Comparison of ENCODE assay signal across 10 cellular contexts in genomic region chr2:105827351-105828096, GRCh38.
DNase-seq lines count a peak whose midpoint lies in the region; ATAC-seq, FAIRE-seq and TF ChIP-seq lines count a peak whose summit lies in the region.
"Had no signal": no experiment of that assay in that cellular context is flagged by ENCODE, and none has a peak within 500 bp of the region (broad histone marks: within the 10 kb centered on the region; RNA-seq: fewer than 3 reads in every experiment).

No MANE protein-coding gene starts in this region.

- no peak overlapping the region for H3K9ac ChIP-seq in IMR-90 (ENCODE audit: low read depth, low read length)

- peak overlapping the region; percentile 68 for H3K27ac Mint-ChIP-seq in activated CD4-positive, alpha-beta T cell treated with anti-CD3 and anti-CD28 coated beads for 36 hours
- H3K27ac Mint-ChIP-seq in activated T-helper 17 cell treated with anti-CD3 and anti-CD28 coated beads, Interleukin-2, amount 50 U/mL, for 72 hours = peak overlapping the region; percentile 74
- H3K27ac Mint-ChIP-seq in stimulated activated effector memory CD8-positive, alpha-beta T cell treated with anti-CD3 and anti-CD28 coated beads, Interleukin-12 subunit alpha, Interleukin-12 subunit beta, amount 100 ng/mL, for 72 hours = peak overlapping the region; percentile 84

- H4K91ac ChIP-seq in IMR-90 (ENCODE audit: insufficient read depth, low read depth, low read length) = no peak overlapping the region

- H2BK5ac ChIP-seq in IMR-90 (ENCODE audit: low read depth, low read length, poor library complexity, severe bottlenecking) = no peak overlapping the region

- H3K4me3 ChIP-seq in IMR-90 (ENCODE audit: insufficient read depth, low read depth, low read length) = no peak overlapping the region
- H3K4me3 ChIP-seq: skin epidermis had no signal

- H3K36me3 ChIP-seq in IMR-90 (ENCODE audit: control insufficient read depth, insufficient read depth, low read length) = no peaks in the 10 kb centered on the region

- CTCF ChIA-PET in activated CD4-positive, alpha-beta T cell treated with anti-CD3 and anti-CD28 coated beads for 36 hours (lab: Charles Lee) = no interaction called here
- CTCF ChIA-PET in IMR-90 (lab: Yijun Ruan, JAX) = no interaction called here

- H4K8ac ChIP-seq in IMR-90 (ENCODE audit: low read depth in 2 of 2, low read length in 2 of 2) = no peak overlapping the region

- H3K18ac ChIP-seq in IMR-90 (ENCODE audit: low read depth, low read length) = no peak overlapping the region

- ATAC-seq in activated CD4-positive, alpha-beta T cell treated with anti-CD3 and anti-CD28 coated beads for 36 hours = peak; percentile 92
- ATAC-seq in IMR-90 (ENCODE audit: low read depth) = no peak
- ATAC-seq in activated T-helper 17 cell treated with anti-CD3 and anti-CD28 coated beads, Interleukin-2, amount 50 U/mL, for 72 hours (replicated peaks) = peak; percentile 91
- ATAC-seq in stimulated activated effector memory CD8-positive, alpha-beta T cell treated with anti-CD3 and anti-CD28 coated beads, Interleukin-12 subunit alpha, Interleukin-12 subunit beta, amount 100 ng/mL, for 72 hours = peak; percentile 98
- ATAC-seq: Panc1 had no signal

- no peak overlapping the region for H3K4ac ChIP-seq in IMR-90 (ENCODE audit: low read depth, low read length)

- H3K27me3 ChIP-seq in IMR-90 (ENCODE audit: control insufficient read depth, insufficient read depth, low read length) = no peaks in the 10 kb centered on the region

- no CpG with 5 or more reads among the region's 1 CpG for WGBS in IMR-90 (ENCODE audit: extremely low coverage in 2 of 2, insufficient read length in 1 of 2), 2 experiments

- H3K4me2 ChIP-seq in IMR-90 (ENCODE audit: low read depth, low read length) = no peak overlapping the region

- dilution Hi-C loops in IMR-90 (cut with HindIII; ENCODE audit: low sequenced_read_pairs, unreplicated experiment) = no loop called here

- no TSS peak for BruUV-seq in IMR-90 (replicated peaks; lab: Mats Ljungman, UMichigan)

- H2BK15ac ChIP-seq in IMR-90 (ENCODE audit: low read depth, low read length) = no peak overlapping the region

- in situ Hi-C loops in IMR-90 (cut with MboI; ENCODE audit: low sequenced_read_pairs) = no loop called here

- no peak overlapping the region for H3K4me3 Mint-ChIP-seq in activated CD4-positive, alpha-beta T cell treated with anti-CD3 and anti-CD28 coated beads for 36 hours
- H3K4me3 Mint-ChIP-seq in activated T-helper 17 cell treated with anti-CD3 and anti-CD28 coated beads, Interleukin-2, amount 50 U/mL, for 72 hours = peak overlapping the region; percentile 29
- H3K4me3 Mint-ChIP-seq in stimulated activated effector memory CD8-positive, alpha-beta T cell treated with anti-CD3 and anti-CD28 coated beads, Interleukin-12 subunit alpha, Interleukin-12 subunit beta, amount 100 ng/mL, for 72 hours = no peak overlapping the region

- H3K27ac ChIP-seq in IMR-90 (ENCODE audit: insufficient read depth, low read length) (no peak overlapping the region), substantia nigra (ENCODE audit: low read depth, low read length, poor library complexity, severe bottlenecking) (no peak overlapping the region)

- TF ChIP-seq RAD21 in IMR-90 (IDR thresholded peaks at IDR 0.05; ENCODE audit: low read length) = no peak

- POLR2A ChIA-PET in activated CD4-positive, alpha-beta T cell treated with anti-CD3 and anti-CD28 coated beads for 36 hours (lab: Charles Lee) = no interaction called here
- POLR2A ChIA-PET in IMR-90 (lab: Charles Lee; ENCODE audit: unreplicated experiment) = no interaction called here

- no peak for DNase-seq in activated CD4-positive, alpha-beta T cell treated with anti-CD3 and anti-CD28 coated beads for 36 hours
- DNase-seq in activated CD4-positive, alpha-beta T cell treated with anti-CD3 and anti-CD28 coated beads for 4 hours = no peak
- DNase-seq in IMR-90 = no peak
- no peak for DNase-seq in stimulated activated effector memory CD8-positive, alpha-beta T cell treated with anti-CD3 and anti-CD28 coated beads, Interleukin-12 subunit alpha, Interleukin-12 subunit beta, amount 100 ng/mL, for 72 hours (ENCODE audit: low spot score in 2 of 2)
- no peak for DNase-seq in HTR-8/SVneo (ENCODE audit: insufficient read length, low spot score)
- DNase-seq in NCI-H187 treated with DMSO at 0.1 percent for 48 hours (lab: John Stamatoyannopoulos, UW) = no peak
- no peak for DNase-seq in substantia nigra (lab: John Stamatoyannopoulos, UW)

- peaks cover 29 to 52% of the 10 kb centered on the region in 2 experiments for H3K79me1 ChIP-seq in IMR-90 (ENCODE audit: low read depth in 1 of 2, low read length in 2 of 2)

- H3K9me3 ChIP-seq in IMR-90 (ENCODE audit: control insufficient read depth, insufficient read depth, low read length) = no peaks in the 10 kb centered on the region; the same call in none of the 2 replicates

- no peak for FAIRE-seq in HTR-8/SVneo (lab: Jason Lieb, UNC)

- H2AK9ac ChIP-seq in IMR-90 (replicated peaks; ENCODE audit: low read depth, low read length, poor library complexity) = no peak overlapping the region

- no peak for TF ChIP-seq CTCF in IMR-90 (conservative IDR thresholded peaks at IDR 0.05; ENCODE audit: low read depth, low read length)

- H4K20me1 ChIP-seq in IMR-90 (ENCODE audit: insufficient read depth, low read length) = peaks cover 12% of the 10 kb centered on the region

- no peak overlapping the region for H2BK120ac ChIP-seq in IMR-90 (ENCODE audit: low read depth, low read length)

- H3K14ac ChIP-seq in IMR-90 (replicated peaks; ENCODE audit: low read depth, low read length) = no peak overlapping the region

- no peaks in the 10 kb centered on the region for H3K27me3 Mint-ChIP-seq in activated CD4-positive, alpha-beta T cell treated with anti-CD3 and anti-CD28 coated beads for 36 hours
- no peaks in the 10 kb centered on the region for H3K27me3 Mint-ChIP-seq in activated T-helper 17 cell treated with anti-CD3 and anti-CD28 coated beads, Interleukin-2, amount 50 U/mL, for 72 hours

- H3K9me1 ChIP-seq in IMR-90 (ENCODE audit: insufficient read depth, low read length) = peaks cover 9% of the 10 kb centered on the region

- intact Hi-C loops in activated CD4-positive, alpha-beta T cell treated with anti-CD3 and anti-CD28 coated beads for 36 hours (cut with DNase I, micrococcal nuclease) = no loop called here
- intact Hi-C loops in IMR-90 (cut with micrococcal nuclease) = no loop called here

- H4K5ac ChIP-seq in IMR-90 (ENCODE audit: low read depth, low read length) = no peak overlapping the region

- H3K23ac ChIP-seq in IMR-90 (ENCODE audit: low read depth, low read length) = no peak overlapping the region

- H3K4me1 Mint-ChIP-seq in activated CD4-positive, alpha-beta T cell treated with anti-CD3 and anti-CD28 coated beads for 36 hours = peaks cover 90% of the 10 kb centered on the region
- peaks cover 68% of the 10 kb centered on the region for H3K4me1 Mint-ChIP-seq in activated T-helper 17 cell treated with anti-CD3 and anti-CD28 coated beads, Interleukin-2, amount 50 U/mL, for 72 hours
- H3K4me1 Mint-ChIP-seq in stimulated activated effector memory CD8-positive, alpha-beta T cell treated with anti-CD3 and anti-CD28 coated beads, Interleukin-12 subunit alpha, Interleukin-12 subunit beta, amount 100 ng/mL, for 72 hours = peaks cover 88% of the 10 kb centered on the region

- no peaks in the 10 kb centered on the region; the same call in 1 of the 2 replicates for H3K4me1 ChIP-seq in IMR-90 (ENCODE audit: control insufficient read depth, insufficient read depth, low read length)

- peaks cover 19% of the 10 kb centered on the region for H3K9me3 Mint-ChIP-seq in activated CD4-positive, alpha-beta T cell treated with anti-CD3 and anti-CD28 coated beads for 36 hours (ENCODE audit: low read depth)
- peaks cover 4% of the 10 kb centered on the region for H3K9me3 Mint-ChIP-seq in activated T-helper 17 cell treated with anti-CD3 and anti-CD28 coated beads, Interleukin-2, amount 50 U/mL, for 72 hours
- no peaks in the 10 kb centered on the region for H3K9me3 Mint-ChIP-seq in stimulated activated effector memory CD8-positive, alpha-beta T cell treated with anti-CD3 and anti-CD28 coated beads, Interleukin-12 subunit alpha, Interleukin-12 subunit beta, amount 100 ng/mL, for 72 hours

- TF ChIP-seq POLR2A in IMR-90 (IDR thresholded peaks at IDR 0.05; ENCODE audit: low read depth, low read length) = no peak

- no peak overlapping the region for H2BK20ac ChIP-seq in IMR-90 (ENCODE audit: low read depth, low read length)

- H3K36me3 Mint-ChIP-seq in activated CD4-positive, alpha-beta T cell treated with anti-CD3 and anti-CD28 coated beads for 36 hours (ENCODE audit: low read depth) = peaks cover 85% of the 10 kb centered on the region
- peaks cover 88% of the 10 kb centered on the region for H3K36me3 Mint-ChIP-seq in activated T-helper 17 cell treated with anti-CD3 and anti-CD28 coated beads, Interleukin-2, amount 50 U/mL, for 72 hours (ENCODE audit: low read depth)
- H3K36me3 Mint-ChIP-seq in stimulated activated effector memory CD8-positive, alpha-beta T cell treated with anti-CD3 and anti-CD28 coated beads, Interleukin-12 subunit alpha, Interleukin-12 subunit beta, amount 100 ng/mL, for 72 hours = peaks cover 47% of the 10 kb centered on the region

- no peak overlapping the region for H3K56ac ChIP-seq in IMR-90 (ENCODE audit: extremely low read depth, insufficient read depth, low read length)

- H2AFZ ChIP-seq in IMR-90 (replicated peaks; ENCODE audit: low read length, poor library complexity) = no peak overlapping the region

- H2AK5ac ChIP-seq in IMR-90 (ENCODE audit: low read depth, low read length) = no peak overlapping the region

TF ChIP-seq in IMR-90, 13 proteins besides CTCF, POLR2A, EP300 and RAD21:
- TF ChIP-seq CEBPB (IDR thresholded peaks at IDR 0.05; ENCODE audit: low read depth, low read length) = peak; percentile 49
- no peak for TF ChIP-seq RCOR1 (IDR thresholded peaks at IDR 0.05; ENCODE audit: insufficient replicate concordance, low read length)
TF ChIP-seq in IMR-90: peak in this region for 1.
